14 cellular contexts compared by ENCODE assay signal in genomic region chr7:17617857-17618651, GRCh38.
"Had no signal": no experiment of that assay in that cellular context is flagged by ENCODE, and none has a peak within 500 bp of the region (broad histone marks: within the 10 kb centered on the region; RNA-seq: fewer than 3 reads in every experiment).

No MANE protein-coding gene starts in this region.

- H3K4me3 ChIP-seq: left ventricle myocardium inferior, spleen had no signal

- H3K27me3 ChIP-seq: spleen, transverse colon had no signal

- H3K4me1 ChIP-seq: left ventricle myocardium inferior, spleen had no signal

- ATAC-seq: activated naive CD8-positive, alpha-beta T cell treated with anti-CD3 and anti-CD28 coated beads, Interleukin-2, amount 50 U/mL, for 24 hours; right cardiac atrium; stimulated activated naive B cell treated with anti-CD40 and anti-IgM and Interleukin-4, amounts not matched to agents 10 μg/mL and 1 μg/mL and 100 μg/mL, for 72 hours had no signal

- H3K27ac ChIP-seq: left ventricle myocardium inferior, spleen had no signal

- H3K36me3 ChIP-seq: left ventricle myocardium inferior, spleen, transverse colon had no signal

- H3K9me3 ChIP-seq: spleen, transverse colon had no signal

- DNase-seq: activated CD4-positive, alpha-beta memory T cell treated with anti-CD3 and anti-CD28 coated beads for 36 hours; activated CD4-positive, alpha-beta T cell treated with anti-CD3 and anti-CD28 coated beads for 1 hour; activated naive CD4-positive, alpha-beta T cell treated with Interleukin-2 at 50 U/mL for 16 hours; activated naive CD8-positive, alpha-beta T cell treated with anti-CD3 and anti-CD28 coated beads, Interleukin-2, amount 50 U/mL, for 24 hours; activated T-cell treated with anti-CD3 and anti-CD28 coated beads, Interleukin-2, amount 50 U/mL, for 48 hours; foreskin melanocyte; head of caudate nucleus; left ventricle myocardium inferior; right cardiac atrium; spleen; stimulated activated CD4-positive, alpha-beta T cell treated with anti-CD3 and anti-CD28 coated beads, Interleukin-1b, Interleukin-23, amount 100 ng/mL, for 48 hours; stimulated activated naive B cell treated with anti-CD40 and anti-IgM and Interleukin-4, amounts not matched to agents 10 μg/mL and 1 μg/mL and 100 μg/mL, for 72 hours; substantia nigra; transverse colon had no signal
